In the genomic region with DNA sequence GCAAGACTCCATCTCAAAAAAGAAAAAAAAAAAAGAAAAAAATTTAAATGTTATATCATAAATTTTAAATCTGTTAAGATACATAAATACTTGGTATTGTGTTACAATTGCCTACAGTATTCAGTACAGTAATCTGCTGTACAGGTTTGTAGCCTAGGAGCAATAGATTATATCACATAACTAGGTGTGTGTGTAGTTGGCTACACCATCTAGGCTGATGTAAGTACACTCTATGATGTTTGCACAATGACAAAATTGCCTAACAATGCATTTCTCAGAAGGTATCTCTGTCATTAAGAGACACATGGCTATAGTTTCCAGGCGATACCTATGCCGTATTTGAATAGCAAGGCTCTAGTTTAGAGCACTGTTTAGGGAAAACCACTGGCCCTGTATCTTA, we compare ENCODE assay signal across 7 cellular contexts. TPM values are rescaled to one million over a fixed set of nuclear protein-coding genes. Genes with fewer than 3 reads are reported as not detected.
DNase-seq lines count a peak whose midpoint lies in the region; ATAC-seq and TF ChIP-seq lines count a peak whose summit lies in the region.
"Not testable (repeated sequence)": the region's sequence is repeated elsewhere in the genome, so short reads cannot be mapped to it uniquely, and the experiment has no call there.
"Had no signal": no experiment of that assay in that cellular context is flagged by ENCODE, and none has a peak within 500 bp of the region (broad histone marks: within the 10 kb centered on the region; RNA-seq: fewer than 3 reads in every experiment).

No MANE protein-coding gene starts in this region.

- DNase-seq in body of pancreas; left colon; left lung; right lobe of liver; natural killer cell treated with Interleukin-12 subunit alpha and Interleukin-12 subunit beta and Interleukin-15 and Interleukin-18, amount 100 ng/mL, for 72 hours (ENCODE audit: low spot score): not testable (repeated sequence)
- DNase-seq in epithelial cell of esophagus (ENCODE audit: low read depth), result peak; percentile 20

- peak; percentile 52 for ATAC-seq in body of pancreas
- ATAC-seq in left colon, result peak; percentile 33
- peak; percentile 31 for ATAC-seq in left lung
- peak in 3 of 4 donors; percentile 11 to 54 (median 37) for ATAC-seq in right lobe of liver
- ATAC-seq in natural killer cell treated with Interleukin-12 subunit alpha and Interleukin-12 subunit beta and Interleukin-15 and Interleukin-18, amount 100 ng/mL, for 72 hours, result peak; percentile 9 to 36

- WGBS in body of pancreas, 2 donors, result 59 to 60% methylated on average over 2 of the region's 2 CpGs
- 56% methylated on average over 2 of the region's 2 CpGs for WGBS in right lobe of liver (ENCODE audit: insufficient coverage, low coverage, low lambda C conversion rate, missing lambda C conversion rate)

- not testable (repeated sequence) for H3K36me3 Mint-ChIP-seq in natural killer cell treated with Interleukin-12 subunit alpha and Interleukin-12 subunit beta and Interleukin-15 and Interleukin-18, amount 100 ng/mL, for 72 hours

- not testable (repeated sequence) for H3K4me1 Mint-ChIP-seq in natural killer cell treated with Interleukin-12 subunit alpha and Interleukin-12 subunit beta and Interleukin-15 and Interleukin-18, amount 100 ng/mL, for 72 hours (ENCODE audit: low read depth in 2 of 2)

- H3K36me3 ChIP-seq in body of pancreas (replicated peaks in 1 of 2; ENCODE audit: insufficient read depth in 1 of 2, low read depth in 2 of 2); left lung; right lobe of liver: not testable (repeated sequence)

- TF ChIP-seq CTCF in body of pancreas (IDR thresholded peaks at IDR 0.05); epithelial cell of esophagus (IDR thresholded peaks at IDR 0.05; ENCODE audit: insufficient read depth, low read depth, low read length, missing control alignments); left lung (IDR thresholded peaks at IDR 0.05); right lobe of liver (IDR thresholded peaks at IDR 0.05): not testable (repeated sequence)

- peak overlapping the region in 1 of 4 donors; percentile 5 for H3K27ac ChIP-seq in body of pancreas
- H3K27ac ChIP-seq in left lung, right lobe of liver: not testable (repeated sequence)

- intact Hi-C loops in body of pancreas (cut with DNase I); left colon (cut with DNase I, micrococcal nuclease); left lung (cut with DNase I); right lobe of liver (cut with DNase I): not testable (repeated sequence)

- H3K9me3 Mint-ChIP-seq in natural killer cell treated with Interleukin-12 subunit alpha and Interleukin-12 subunit beta and Interleukin-15 and Interleukin-18, amount 100 ng/mL, for 72 hours, result not testable (repeated sequence)

- not testable (repeated sequence) for H3K4me1 ChIP-seq in body of pancreas, left lung, right lobe of liver

- TF ChIP-seq POLR2A in body of pancreas (IDR thresholded peaks at IDR 0.05); right lobe of liver (IDR thresholded peaks at IDR 0.05): not testable (repeated sequence)

- H3K4me3 ChIP-seq in body of pancreas; epithelial cell of esophagus (ENCODE audit: low read length); left lung; right lobe of liver: not testable (repeated sequence)

- H3K4me3 Mint-ChIP-seq in natural killer cell treated with Interleukin-12 subunit alpha and Interleukin-12 subunit beta and Interleukin-15 and Interleukin-18, amount 100 ng/mL, for 72 hours, result not testable (repeated sequence)

- H3K9me3 ChIP-seq in body of pancreas, left lung, right lobe of liver: not testable (repeated sequence)

- H3K27me3 ChIP-seq in body of pancreas, left lung, right lobe of liver: not testable (repeated sequence)

- H3K27ac Mint-ChIP-seq in natural killer cell treated with Interleukin-12 subunit alpha and Interleukin-12 subunit beta and Interleukin-15 and Interleukin-18, amount 100 ng/mL, for 72 hours, result not testable (repeated sequence)

- not testable (repeated sequence) for H3K27me3 Mint-ChIP-seq in natural killer cell treated with Interleukin-12 subunit alpha and Interleukin-12 subunit beta and Interleukin-15 and Interleukin-18, amount 100 ng/mL, for 72 hours

RNA-seq across cellular contexts. Expression of a gene that starts 5.8 kb away (rescaled TPM):
- total RNA-seq in body of pancreas (1 to 10 TPM in 1 of 2 donors, under 1 TPM in 1; 0.33 to 1.6 TPM), left colon (10 to 100 TPM in 1 of 2 donors, 1 to 10 TPM in 1; 6.4 to 15.5 TPM), left lung (10 to 100 TPM in 1 of 2 donors, 1 to 10 TPM in 1; 7.3 to 11.7 TPM), right lobe of liver (1 to 10 TPM in 5 of 6 experiments, under 1 TPM in 1; 0.51 to 3.3 (median 1.6) TPM)
- total RNA-seq in natural killer cell treated with Interleukin-12 subunit alpha and Interleukin-12 subunit beta and Interleukin-15 and Interleukin-18, amount 100 ng/mL, for 72 hours, result 100 to 1,000 TPM in 1 of 2 donors, 10 to 100 TPM in 1; 89.9 to 108 TPM

RNA-seq across cellular contexts. Expression of a gene that starts 16.3 kb away (rescaled TPM):
- 10 to 100 TPM; 23.3 to 26.7 TPM for total RNA-seq in body of pancreas
- 1 to 10 TPM; 2.9 to 3.9 TPM for total RNA-seq in left colon
- total RNA-seq in left lung, result 1 to 10 TPM; 7.4 to 9.6 TPM
- 10 to 100 TPM in 1 of 6 experiments, 1 to 10 TPM in 5; 3.2 to 32.1 (median 6.0) TPM for total RNA-seq in right lobe of liver
- 100 to 1,000 TPM in 1 of 2 donors, 10 to 100 TPM in 1; 65.7 to 150 TPM for total RNA-seq in natural killer cell treated with Interleukin-12 subunit alpha and Interleukin-12 subunit beta and Interleukin-15 and Interleukin-18, amount 100 ng/mL, for 72 hours
- total RNA-seq: G401 had no signal

RNA-seq across cellular contexts. Expression of a gene that starts 32.0 kb away (rescaled TPM):
- total RNA-seq in body of pancreas (10 to 100 TPM; 49.4 to 50.1 TPM), left colon (1 to 10 TPM; 4.9 to 9.5 TPM), left lung (10 to 100 TPM in 1 of 2 donors, under 1 TPM in 1; 0.73 to 10.8 TPM), right lobe of liver (10 to 100 TPM in 2 of 6 experiments, 1 to 10 TPM in 4; 2.6 to 18.3 (median 4.4) TPM)
- total RNA-seq in natural killer cell treated with Interleukin-12 subunit alpha and Interleukin-12 subunit beta and Interleukin-15 and Interleukin-18, amount 100 ng/mL, for 72 hours, result 1 to 10 TPM in 1 of 2 donors, under 1 TPM in 1; 0.74 to 3.8 TPM
- total RNA-seq: G401 had no signal

Comparison
In these comparisons a context has a peak if more than half of its experiments do, and no peak if none do; other contexts are left out.
1. RNA of a gene that starts 5.8 kb away (total RNA-seq): 89.9 to 108 TPM in natural killer cell treated with Interleukin-12 subunit alpha and Interleukin-12 subunit beta and Interleukin-15 and Interleukin-18, amount 100 ng/mL, for 72 hours; 6.4 to 15.5 TPM in left colon, 7.3 to 11.7 TPM in left lung, 0.51 to 3.3 TPM in right lobe of liver and 0.33 to 1.6 TPM in body of pancreas; every median in the first group is over 4 times any median in the second.
2. Peak in every context shown above with its lines, with median percentiles within 50 percentile points of each other: ATAC-seq.